Comparison of ENCODE assay signal across 1 cellular context in genomic region chr4:89358935-89359364, GRCh38.
TF ChIP-seq lines count a peak whose summit lies in the region.

No MANE protein-coding gene starts in this region.

TF ChIP-seq in HepG2, 621 proteins besides CTCF, POLR2A, EP300 and RAD21 (continued from another document):
- no peak for TF ChIP-seq HINFP (CRISPR knock-in tag; IDR thresholded peaks at IDR 0.05; ENCODE audit: low read depth)
- no peak for TF ChIP-seq REST (IDR thresholded peaks at IDR 0.05; ENCODE audit: borderline replicate concordance in 1 of 2, low read depth in 1 of 2, low read length in 2 of 2)
- no peak for TF ChIP-seq SPEN (CRISPR knock-in tag; IDR thresholded peaks at IDR 0.05; ENCODE audit: low read depth)
- TF ChIP-seq ZBTB49 (CRISPR knock-in tag; IDR thresholded peaks at IDR 0.05; ENCODE audit: borderline replicate concordance): no peak
- TF ChIP-seq ELF4 (CRISPR knock-in tag; IDR thresholded peaks at IDR 0.05; ENCODE audit: borderline replicate concordance): no peak
- no peak for TF ChIP-seq SOX13 (IDR thresholded peaks at IDR 0.05)
- TF ChIP-seq SOX13 (CRISPR knock-in tag; conservative IDR thresholded peaks at IDR 0.05 in 1 of 2, IDR thresholded peaks at IDR 0.05 in 1 of 2): no peak
- no peak for TF ChIP-seq ZBTB14 (CRISPR knock-in tag; IDR thresholded peaks at IDR 0.05)
- TF ChIP-seq ZNF124 (CRISPR knock-in tag; IDR thresholded peaks at IDR 0.05): no peak
- no peak for TF ChIP-seq RBAK (CRISPR knock-in tag; IDR thresholded peaks at IDR 0.05)
- TF ChIP-seq ZSCAN30 (CRISPR knock-in tag; IDR thresholded peaks at IDR 0.05): no peak
